ENCODE assay signal across 26 cellular contexts in genomic region chr1:112335351-112335750, GRCh38.
DNase-seq lines count a peak whose midpoint lies in the region; ATAC-seq, FAIRE-seq and TF ChIP-seq lines count a peak whose summit lies in the region.
"Had no signal": no experiment of that assay in that cellular context is flagged by ENCODE, and none has a peak within 500 bp of the region (broad histone marks: within the 10 kb centered on the region; RNA-seq: fewer than 3 reads in every experiment).

No MANE protein-coding gene starts in this region.

- intact Hi-C loops in mammary epithelial cell (cut with micrococcal nuclease) = loop anchor here (10.0 kb wide), 1 partner anchor 271 kb away; no protein-coding TSS in a partner anchor

- H3K9me3 ChIP-seq in mammary epithelial cell (replicated peaks; ENCODE audit: insufficient read depth, low read length) (no peaks in the 10 kb centered on the region), keratinocyte (ENCODE audit: control insufficient read depth, low read depth, low read length) (no peaks in the 10 kb centered on the region), endodermal cell (ENCODE audit: control insufficient read depth, low read length) (no peaks in the 10 kb centered on the region), neural progenitor cell (ENCODE audit: low read depth) (no peaks in the 10 kb centered on the region), mesenchymal stem cell (ENCODE audit: control insufficient read depth, low read length) (no peaks in the 10 kb centered on the region)
- H3K9me3 ChIP-seq: SJSA1 had no signal

- H3K27ac Mint-ChIP-seq in endodermal cell (no peak overlapping the region), neural progenitor cell (no peak overlapping the region)
- H3K27ac Mint-ChIP-seq: GM23338 had no signal

- H3K27me3 Mint-ChIP-seq in endodermal cell (ENCODE audit: insufficient read depth) (peaks cover 52% of the 10 kb centered on the region), neural progenitor cell (ENCODE audit: insufficient read depth, low read depth) (peaks cover 8% of the 10 kb centered on the region)

- no peak overlapping the region for H3K4ac ChIP-seq in mesenchymal stem cell (ENCODE audit: low read depth in 1 of 2, low read length in 2 of 2)

- no peaks in the 10 kb centered on the region for H3F3A ChIP-seq in neural progenitor cell (ENCODE audit: low read depth)

- H2AK5ac ChIP-seq in mesenchymal stem cell (ENCODE audit: low read length, severe bottlenecking) = no peak overlapping the region

- dilution Hi-C loops in mammary epithelial cell (cut with HindIII; ENCODE audit: low sequenced_read_pairs) (no loop called here), keratinocyte (cut with MboI; ENCODE audit: extremely low pct_ligation_motif_present, low sequenced_read_pairs) (no loop called here)

- no peak overlapping the region for H3K23ac ChIP-seq in mesenchymal stem cell (ENCODE audit: low read length in 2 of 2)

- H3K4me1 ChIP-seq in mammary epithelial cell (ENCODE audit: insufficient read depth, low read length) = peaks cover 44% of the 10 kb centered on the region
- H3K4me1 ChIP-seq in keratinocyte (ENCODE audit: control insufficient read depth, extremely low read depth, insufficient read depth, low read length) = peaks cover 23% of the 10 kb centered on the region
- H3K4me1 ChIP-seq in endodermal cell (ENCODE audit: control insufficient read depth, insufficient read depth, low read length) = no peaks in the 10 kb centered on the region
- H3K4me1 ChIP-seq in neural progenitor cell = no peaks in the 10 kb centered on the region
- no peaks in the 10 kb centered on the region for H3K4me1 ChIP-seq in mesenchymal stem cell (ENCODE audit: control insufficient read depth, insufficient read depth, low read depth, low read length)
- H3K4me1 ChIP-seq: SJSA1 had no signal

- H3K27me3 ChIP-seq in mammary epithelial cell (ENCODE audit: insufficient read depth, low read length) = no peaks in the 10 kb centered on the region
- peaks cover 6% of the 10 kb centered on the region for H3K27me3 ChIP-seq in keratinocyte (ENCODE audit: control insufficient read depth, extremely low read depth, insufficient read depth, low read length)
- peaks cover 29% of the 10 kb centered on the region for H3K27me3 ChIP-seq in endodermal cell (ENCODE audit: control insufficient read depth, insufficient read depth, low read length, poor library complexity, severe bottlenecking)
- peaks cover 6% of the 10 kb centered on the region for H3K27me3 ChIP-seq in neural progenitor cell
- peaks cover 16 to 58% of the 10 kb centered on the region in 2 experiments for H3K27me3 ChIP-seq in mesenchymal stem cell (ENCODE audit: control insufficient read depth in 1 of 2, insufficient read depth in 1 of 2, low read length in 2 of 2)

- DNase-seq in ELR (ENCODE audit: low read depth) (peak; percentile 27), RKO (ENCODE audit: low spot score) (peak; percentile 21), mammary epithelial cell (peak; percentile 80), keratinocyte (ENCODE audit: low read depth, low spot score) (peak; percentile 41), endodermal cell (no peak), neural progenitor cell (ENCODE audit: low spot score) (no peak), mesenchymal stem cell (no peak)
- DNase-seq: AML-193; DMS53; GF-D8; MV-4-11; NCI-H1105 treated with DMSO at 0.1 percent for 48 hours; NCI-H2029 treated with DMSO at 0.1 percent for 48 hours; NCI-H226; NCI-H510A treated with DMSO at 0.1 percent for 48 hours; NCI-H774; NK-92 treated with Interleukin-12 subunit alpha and Interleukin-12 subunit beta, amount 100 ng/mL, for 24 hours had no signal

- no peak overlapping the region for H4K8ac ChIP-seq in mesenchymal stem cell (ENCODE audit: low read length)

- H3K4me2 ChIP-seq in mammary epithelial cell (ENCODE audit: insufficient read depth, low read depth, low read length) (peak overlapping the region; percentile 29), keratinocyte (ENCODE audit: control insufficient read depth, extremely low read depth, insufficient read depth, low read depth, low read length) (no peak overlapping the region), neural progenitor cell (no peak overlapping the region), mesenchymal stem cell (ENCODE audit: low read length, poor library complexity, severe bottlenecking) (no peak overlapping the region)
- H3K4me2 ChIP-seq: GM23338, KMS-11 had no signal

- CTCF ChIA-PET in mammary epithelial cell (lab: Charles Lee; ENCODE audit: low non-redundant PET) = interaction anchor here (1.0 kb wide), 1 partner anchor 470 kb away, joined by 3 read pairs; no protein-coding TSS in a partner anchor

- no peak overlapping the region for H3K14ac ChIP-seq in mesenchymal stem cell (ENCODE audit: low read length in 2 of 2)

- H4K20me1 ChIP-seq in mammary epithelial cell (ENCODE audit: insufficient read depth, low read length) (no peaks in the 10 kb centered on the region), keratinocyte (ENCODE audit: control insufficient read depth, extremely low read depth, insufficient read depth, low read length) (no peaks in the 10 kb centered on the region), neural progenitor cell (ENCODE audit: low read depth) (no peaks in the 10 kb centered on the region)

- no peak overlapping the region for H2BK120ac ChIP-seq in mesenchymal stem cell (ENCODE audit: low read depth, low read length)

- no peak overlapping the region for H2BK5ac ChIP-seq in mesenchymal stem cell (ENCODE audit: low read depth, low read length, poor library complexity, severe bottlenecking)

- H3K27ac ChIP-seq in mammary epithelial cell (ENCODE audit: insufficient read depth, low read depth, low read length) = peak overlapping the region; percentile 51
- no peak overlapping the region for H3K27ac ChIP-seq in keratinocyte (ENCODE audit: control insufficient read depth, insufficient read depth, low read length)
- H3K27ac ChIP-seq in endodermal cell (ENCODE audit: low read depth, low read length) = no peak overlapping the region
- H3K27ac ChIP-seq in neural progenitor cell = no peak overlapping the region
- H3K27ac ChIP-seq in mesenchymal stem cell (ENCODE audit: low read length, poor library complexity, severe bottlenecking) = no peak overlapping the region
- H3K27ac ChIP-seq: C4-2B, KMS-11, SJSA1 had no signal

- H3K79me2 ChIP-seq in mammary epithelial cell (ENCODE audit: insufficient read depth, low read length) (no peaks in the 10 kb centered on the region), keratinocyte (ENCODE audit: control insufficient read depth, insufficient read depth, low read length) (no peaks in the 10 kb centered on the region), neural progenitor cell (ENCODE audit: low read depth) (no peaks in the 10 kb centered on the region)

- H3K36me3 Mint-ChIP-seq in endodermal cell (ENCODE audit: low read depth) (no peaks in the 10 kb centered on the region), neural progenitor cell (no peaks in the 10 kb centered on the region)

- H3K4me3 ChIP-seq in mammary epithelial cell (replicated peaks in 1 of 3; ENCODE audit: insufficient read depth in 1 of 3, low read depth in 2 of 3, low read length in 3 of 3) (no peak overlapping the region), keratinocyte (ENCODE audit: control insufficient read depth in 2 of 3, extremely low read depth in 1 of 3, insufficient read depth in 2 of 3, low read depth in 1 of 3, low read length in 3 of 3) (no peak overlapping the region), endodermal cell (ENCODE audit: low read length) (no peak overlapping the region), neural progenitor cell (no peak overlapping the region), mesenchymal stem cell (ENCODE audit: insufficient read depth in 1 of 2, low read depth in 1 of 2, low read length in 2 of 2) (no peak overlapping the region)
- H3K4me3 ChIP-seq: GM23338, SJSA1 had no signal

- in situ Hi-C loops in mammary epithelial cell (cut with MboI; ENCODE audit: low sequenced_read_pairs in 2 of 2) = loop anchor here in 1 of 2 donors (25.0 kb wide), 1 partner anchor 548 kb away; no protein-coding TSS in a partner anchor

- peak overlapping the region; percentile 31 for H2AFZ ChIP-seq in mammary epithelial cell (ENCODE audit: low read depth, low read length)
- no peak overlapping the region for H2AFZ ChIP-seq in keratinocyte (ENCODE audit: control insufficient read depth, low read length)
- H2AFZ ChIP-seq in neural progenitor cell (replicated peaks) = no peak overlapping the region
- no peak overlapping the region for H2AFZ ChIP-seq in mesenchymal stem cell (ENCODE audit: low read depth, low read length)
- H2AFZ ChIP-seq: GM23338 had no signal

- no peaks in the 10 kb centered on the region for H3K4me1 Mint-ChIP-seq in endodermal cell
- H3K4me1 Mint-ChIP-seq in neural progenitor cell = peaks cover 7% of the 10 kb centered on the region
- H3K4me1 Mint-ChIP-seq: GM23338 had no signal

- TF ChIP-seq CTCF in mammary epithelial cell (conservative IDR thresholded peaks at IDR 0.05 in 1 of 2, IDR thresholded peaks at IDR 0.05 in 1 of 2; ENCODE audit: extremely low read depth in 1 of 2, insufficient read depth in 1 of 2, low read depth in 1 of 2, low read length in 2 of 2) (peak in 1 of 2 donors; percentile 35), keratinocyte (optimal IDR thresholded peaks at IDR 0.05 in 1 of 3, IDR thresholded peaks at IDR 0.05 in 1 of 3, conservative IDR thresholded peaks at IDR 0.05 in 1 of 3; ENCODE audit: extremely low read depth in 1 of 3, insufficient read depth in 2 of 3, low read length in 3 of 3) (peak in 1 of 3 experiments; percentile 5), endodermal cell (conservative IDR thresholded peaks at IDR 0.05) (no peak), neural progenitor cell (IDR thresholded peaks at IDR 0.05) (no peak)

- peak; percentile 60 for FAIRE-seq in keratinocyte (lab: Jason Lieb, UNC)
- FAIRE-seq: HTR-8/SVneo had no signal

- H2BK12ac ChIP-seq in mesenchymal stem cell (ENCODE audit: low read length in 2 of 2) = no peak overlapping the region

- WGBS in mammary epithelial cell (ENCODE audit: low coverage, missing lambda C conversion rate) = 46% methylated on average over 3 of the region's 3 CpGs
- 77 to 100% methylated on average over 1 to 3 of the region's 3 CpGs for WGBS in endodermal cell (ENCODE audit: insufficient coverage in 1 of 2, insufficient read length in 1 of 2), 2 experiments
- 91% methylated on average over 2 of the region's 3 CpGs for WGBS in mesenchymal stem cell

- no peaks in the 10 kb centered on the region for H3K9me1 ChIP-seq in keratinocyte (ENCODE audit: control insufficient read depth, extremely low read depth, insufficient read depth, low read length)

- no peak overlapping the region for H2BK15ac ChIP-seq in mesenchymal stem cell (ENCODE audit: low read depth, poor library complexity, severe bottlenecking)

- no peak for ATAC-seq in GM21723 (IDR thresholded peaks at IDR 0.05; ENCODE audit: unreplicated experiment)
- ATAC-seq: GM23338, HCT116, Panc1, Right ventricle myocardium inferior had no signal

- H3K9ac ChIP-seq in mammary epithelial cell (ENCODE audit: insufficient read depth, low read length) (no peak overlapping the region), keratinocyte (ENCODE audit: control insufficient read depth, extremely low read depth, insufficient read depth, low read length) (no peak overlapping the region), endodermal cell (ENCODE audit: extremely low read depth, low read length, poor library complexity, severe bottlenecking) (no peak overlapping the region), neural progenitor cell (no peak overlapping the region), mesenchymal stem cell (ENCODE audit: low read length) (no peak overlapping the region)
- H3K9ac ChIP-seq: KMS-11 had no signal

- no peaks in the 10 kb centered on the region for H3K79me1 ChIP-seq in mesenchymal stem cell (replicated peaks; ENCODE audit: low read length, poor library complexity, severe bottlenecking)

- no TSS peak for BruUV-seq in mammary epithelial cell (replicated peaks; lab: Mats Ljungman, UMichigan)

- H3K9me3 Mint-ChIP-seq in endodermal cell (no peaks in the 10 kb centered on the region), neural progenitor cell (no peaks in the 10 kb centered on the region)

- H4K91ac ChIP-seq in mesenchymal stem cell (ENCODE audit: low read length) = no peak overlapping the region

- H3K18ac ChIP-seq in mesenchymal stem cell (ENCODE audit: low read depth in 1 of 2, low read length in 2 of 2) = no peak overlapping the region

- H3K4me3 Mint-ChIP-seq in endodermal cell (no peak overlapping the region), neural progenitor cell (no peak overlapping the region)
- H3K4me3 Mint-ChIP-seq: GM23338 had no signal

- no peaks in the 10 kb centered on the region for H3K36me3 ChIP-seq in mammary epithelial cell (ENCODE audit: insufficient read depth, low read length)
- H3K36me3 ChIP-seq in keratinocyte (ENCODE audit: control insufficient read depth in 2 of 2, extremely low read depth in 1 of 2, insufficient read depth in 2 of 2, low read length in 2 of 2) = no peaks in the 10 kb centered on the region
- no peaks in the 10 kb centered on the region for H3K36me3 ChIP-seq in endodermal cell (ENCODE audit: control insufficient read depth, insufficient read depth, low read length)
- no peaks in the 10 kb centered on the region for H3K36me3 ChIP-seq in neural progenitor cell
- H3K36me3 ChIP-seq in mesenchymal stem cell (ENCODE audit: control insufficient read depth in 1 of 2, insufficient read depth in 2 of 2, low read depth in 1 of 2, low read length in 2 of 2) = no peaks in the 10 kb centered on the region
- H3K36me3 ChIP-seq: SJSA1 had no signal

Comparison
In these comparisons a context has a peak if more than half of its experiments do, and no peak if none do; other contexts are left out.
1. DNase-seq: peak in ELR (single experiment), RKO (single experiment), mammary epithelial cell (single experiment) and keratinocyte (single experiment); none in endodermal cell (single experiment), neural progenitor cell (single experiment) and mesenchymal stem cell (single experiment).